ENCODE assay signal across 10 cellular contexts in genomic region chr17:50289268-50289667, GRCh38. TPM values are rescaled to one million over a fixed set of nuclear protein-coding genes. Genes with fewer than 3 reads are reported as not detected.
A peak's percentile ranks its signal among the peaks of the same experiment; 100 is the strongest.
DNase-seq lines count a peak whose midpoint lies in the region; ATAC-seq and TF ChIP-seq lines count a peak whose summit lies in the region.
"Had no signal": no experiment of that assay in that cellular context is flagged by ENCODE, and none has a peak within 500 bp of the region (broad histone marks: within the 10 kb centered on the region; RNA-seq: fewer than 3 reads in every experiment).

No MANE protein-coding gene starts in this region.

- WGBS in heart left ventricle, 4 donors, result 70 to 78% (median 73%) methylated on average over 3 of the region's 3 CpGs

- peak overlapping the region in 10 of 12 donors; percentile 39 to 89 (median 64) for H3K27ac ChIP-seq in heart left ventricle
- H3K27ac ChIP-seq: ovary had no signal

- H3K36me3 Mint-ChIP-seq in activated T-helper 1 cell treated with anti-CD3 and anti-CD28 coated beads, Interleukin-12 subunit alpha, Interleukin-12 subunit beta, Interleukin-2, Interleukin-4 antibody, amounts not matched to agents 30 ng/mL and 10 ng/mL and 1 ng/mL, durations not matched to agents 14 hours and 24 hours and 36 hours (ENCODE audit: low read depth), result no peaks in the 10 kb centered on the region
- H3K36me3 Mint-ChIP-seq in stimulated activated effector memory CD8-positive, alpha-beta T cell treated with anti-CD3 and anti-CD28 coated beads, Interleukin-12 subunit alpha, Interleukin-12 subunit beta, amount 100 ng/mL, for 72 hours, result no peaks in the 10 kb centered on the region
- no peaks in the 10 kb centered on the region for H3K36me3 Mint-ChIP-seq in effector memory CD8-positive, alpha-beta T cell (ENCODE audit: insufficient read depth)

- H3K27me3 Mint-ChIP-seq in activated T-helper 1 cell treated with anti-CD3 and anti-CD28 coated beads, Interleukin-12 subunit alpha, Interleukin-12 subunit beta, Interleukin-2, Interleukin-4 antibody, amounts not matched to agents 30 ng/mL and 10 ng/mL and 1 ng/mL, durations not matched to agents 14 hours and 24 hours and 36 hours (ENCODE audit: insufficient read depth), result peaks cover under 1% of the 10 kb centered on the region
- H3K27me3 Mint-ChIP-seq in effector memory CD8-positive, alpha-beta T cell, result peaks cover 41 to 57% of the 10 kb centered on the region in 2 donors

- peaks cover 0 to 29% (median 6%) of the 10 kb centered on the region in 12 donors for H3K4me1 ChIP-seq in heart left ventricle

- no peak for TF ChIP-seq POLR2A in heart left ventricle (IDR thresholded peaks at IDR 0.05)

- no peaks in the 10 kb centered on the region for H3K27me3 ChIP-seq in heart left ventricle
- H3K27me3 ChIP-seq: ovary had no signal

- peak in 2 of 4 donors; percentile 27 to 46 for ATAC-seq in heart left ventricle
- no peak for ATAC-seq in stimulated activated effector memory CD8-positive, alpha-beta T cell treated with anti-CD3 and anti-CD28 coated beads, Interleukin-12 subunit alpha, Interleukin-12 subunit beta, amount 100 ng/mL, for 72 hours
- ATAC-seq in effector memory CD8-positive, alpha-beta T cell (replicated peaks), result no peak

- peak; percentile 67 for DNase-seq in GM03348 (ENCODE audit: low spot score)
- no peak for DNase-seq in activated T-helper 1 cell treated with anti-CD3 and anti-CD28 coated beads, Interleukin-12 subunit alpha, Interleukin-12 subunit beta, Interleukin-2, Interleukin-4 antibody, amounts not matched to agents 30 ng/mL and 10 ng/mL and 1 ng/mL, durations not matched to agents 14 hours and 24 hours and 36 hours (ENCODE audit: low spot score)
- DNase-seq in heart left ventricle, result no peak
- no peak for DNase-seq in stimulated activated effector memory CD8-positive, alpha-beta T cell treated with anti-CD3 and anti-CD28 coated beads, Interleukin-12 subunit alpha, Interleukin-12 subunit beta, amount 100 ng/mL, for 72 hours (ENCODE audit: low spot score in 2 of 2)
- DNase-seq in effector memory CD8-positive, alpha-beta T cell, result no peak
- no peak for DNase-seq in NCI-H748 (lab: John Stamatoyannopoulos, UW; ENCODE audit: unreplicated experiment)
- DNase-seq in stimulated activated CD4-positive, alpha-beta T cell treated with anti-CD3 and anti-CD28 coated beads, Interleukin-12 subunit alpha, Interleukin-12 subunit beta, amount 100 ng/mL, for 4 hours, result no peak
- DNase-seq in central memory CD4-positive, alpha-beta T cell, result no peak
- DNase-seq: activated CD4-positive, alpha-beta T cell treated with anti-CD3 and anti-CD28 coated beads, Interleukin-2, amount 10 ng/mL, durations not matched to agents 7 days and 5 days had no signal

- no peaks in the 10 kb centered on the region for H3K36me3 ChIP-seq in heart left ventricle
- H3K36me3 ChIP-seq: ovary had no signal

- H3K4me1 Mint-ChIP-seq in activated T-helper 1 cell treated with anti-CD3 and anti-CD28 coated beads, Interleukin-12 subunit alpha, Interleukin-12 subunit beta, Interleukin-2, Interleukin-4 antibody, amounts not matched to agents 30 ng/mL and 10 ng/mL and 1 ng/mL, durations not matched to agents 14 hours and 24 hours and 36 hours (ENCODE audit: low read depth), result peaks cover 36% of the 10 kb centered on the region
- peaks cover 25% of the 10 kb centered on the region for H3K4me1 Mint-ChIP-seq in stimulated activated effector memory CD8-positive, alpha-beta T cell treated with anti-CD3 and anti-CD28 coated beads, Interleukin-12 subunit alpha, Interleukin-12 subunit beta, amount 100 ng/mL, for 72 hours
- peaks cover 0 to 4% of the 10 kb centered on the region in 2 donors for H3K4me1 Mint-ChIP-seq in effector memory CD8-positive, alpha-beta T cell (ENCODE audit: low read depth in 2 of 2)

- no peak for TF ChIP-seq CTCF in heart left ventricle (IDR thresholded peaks at IDR 0.05)

- H3K4me3 ChIP-seq in heart left ventricle, result peak overlapping the region in 3 of 12 donors; percentile 23 to 42 (median 40)
- H3K4me3 ChIP-seq: ovary had no signal

- H3K27ac Mint-ChIP-seq in activated T-helper 1 cell treated with anti-CD3 and anti-CD28 coated beads, Interleukin-12 subunit alpha, Interleukin-12 subunit beta, Interleukin-2, Interleukin-4 antibody, amounts not matched to agents 30 ng/mL and 10 ng/mL and 1 ng/mL, durations not matched to agents 14 hours and 24 hours and 36 hours, result peak overlapping the region; percentile 8
- no peak overlapping the region for H3K27ac Mint-ChIP-seq in stimulated activated effector memory CD8-positive, alpha-beta T cell treated with anti-CD3 and anti-CD28 coated beads, Interleukin-12 subunit alpha, Interleukin-12 subunit beta, amount 100 ng/mL, for 72 hours
- H3K27ac Mint-ChIP-seq in effector memory CD8-positive, alpha-beta T cell, result no peak overlapping the region

- no peaks in the 10 kb centered on the region for H3K9me3 Mint-ChIP-seq in activated T-helper 1 cell treated with anti-CD3 and anti-CD28 coated beads, Interleukin-12 subunit alpha, Interleukin-12 subunit beta, Interleukin-2, Interleukin-4 antibody, amounts not matched to agents 30 ng/mL and 10 ng/mL and 1 ng/mL, durations not matched to agents 14 hours and 24 hours and 36 hours
- H3K9me3 Mint-ChIP-seq in stimulated activated effector memory CD8-positive, alpha-beta T cell treated with anti-CD3 and anti-CD28 coated beads, Interleukin-12 subunit alpha, Interleukin-12 subunit beta, amount 100 ng/mL, for 72 hours, result no peaks in the 10 kb centered on the region
- no peaks in the 10 kb centered on the region for H3K9me3 Mint-ChIP-seq in effector memory CD8-positive, alpha-beta T cell
- H3K9me3 Mint-ChIP-seq: activated CD4-positive, alpha-beta T cell treated with anti-CD3 and anti-CD28 coated beads, Interleukin-2, amount 10 ng/mL, durations not matched to agents 7 days and 5 days had no signal

- no peaks in the 10 kb centered on the region for H3K9me3 ChIP-seq in heart left ventricle
- H3K9me3 ChIP-seq: ovary had no signal

- intact Hi-C loops in activated T-helper 1 cell treated with anti-CD3 and anti-CD28 coated beads, Interleukin-12 subunit alpha, Interleukin-12 subunit beta, Interleukin-2, Interleukin-4 antibody, amounts not matched to agents 30 ng/mL and 10 ng/mL and 1 ng/mL, durations not matched to agents 14 hours and 24 hours and 36 hours (cut with micrococcal nuclease), result no loop called here
- intact Hi-C loops in heart left ventricle (cut with DNase I), result no loop called here

- peak overlapping the region; percentile 48 for H3K4me3 Mint-ChIP-seq in activated T-helper 1 cell treated with anti-CD3 and anti-CD28 coated beads, Interleukin-12 subunit alpha, Interleukin-12 subunit beta, Interleukin-2, Interleukin-4 antibody, amounts not matched to agents 30 ng/mL and 10 ng/mL and 1 ng/mL, durations not matched to agents 14 hours and 24 hours and 36 hours
- H3K4me3 Mint-ChIP-seq in stimulated activated effector memory CD8-positive, alpha-beta T cell treated with anti-CD3 and anti-CD28 coated beads, Interleukin-12 subunit alpha, Interleukin-12 subunit beta, amount 100 ng/mL, for 72 hours, result peak overlapping the region; percentile 35
- no peak overlapping the region for H3K4me3 Mint-ChIP-seq in effector memory CD8-positive, alpha-beta T cell
- H3K4me3 Mint-ChIP-seq: activated CD4-positive, alpha-beta T cell treated with anti-CD3 and anti-CD28 coated beads, Interleukin-2, amount 10 ng/mL, durations not matched to agents 7 days and 5 days had no signal

RNA-seq across cellular contexts. Expression of gene TMEM92, which starts 15.0 kb away (rescaled TPM):
- total RNA-seq in activated T-helper 1 cell treated with anti-CD3 and anti-CD28 coated beads, Interleukin-12 subunit alpha, Interleukin-12 subunit beta, Interleukin-2, Interleukin-4 antibody, amounts not matched to agents 30 ng/mL and 10 ng/mL and 1 ng/mL, durations not matched to agents 14 hours and 24 hours and 36 hours, result 0.21 and 0.47 TPM in 2 replicates
- total RNA-seq in heart left ventricle, result not detected
- polyA plus RNA-seq in heart left ventricle, result under 1 TPM in 1 of 2 donors, not detected in 1; 0.11 TPM
- total RNA-seq: activated CD4-positive, alpha-beta T cell treated with anti-CD3 and anti-CD28 coated beads, Interleukin-2, amount 10 ng/mL, durations not matched to agents 7 days and 5 days had no signal

RNA-seq across cellular contexts. Expression of gene XYLT2, which starts 56.7 kb away (rescaled TPM):
- 63.0 and 63.9 TPM in 2 replicates for total RNA-seq in activated T-helper 1 cell treated with anti-CD3 and anti-CD28 coated beads, Interleukin-12 subunit alpha, Interleukin-12 subunit beta, Interleukin-2, Interleukin-4 antibody, amounts not matched to agents 30 ng/mL and 10 ng/mL and 1 ng/mL, durations not matched to agents 14 hours and 24 hours and 36 hours
- total RNA-seq in heart left ventricle, result 10 to 100 TPM; 11.3 to 19.2 (median 13.9) TPM
- 1 to 10 TPM; 9.5 to 9.9 TPM for polyA plus RNA-seq in heart left ventricle

Comparison
In these comparisons a context has a peak if more than half of its experiments do, and no peak if none do; other contexts are left out.
1. H3K4me3 Mint-ChIP-seq: peak in activated T-helper 1 cell treated with anti-CD3 and anti-CD28 coated beads, Interleukin-12 subunit alpha, Interleukin-12 subunit beta, Interleukin-2, Interleukin-4 antibody, amounts not matched to agents 30 ng/mL and 10 ng/mL and 1 ng/mL, durations not matched to agents 14 hours and 24 hours and 36 hours (single experiment) and stimulated activated effector memory CD8-positive, alpha-beta T cell treated with anti-CD3 and anti-CD28 coated beads, Interleukin-12 subunit alpha, Interleukin-12 subunit beta, amount 100 ng/mL, for 72 hours (single experiment); none in effector memory CD8-positive, alpha-beta T cell (0 of 2).